Comparison of ENCODE assay signal across 16 cellular contexts in the genomic region with DNA sequence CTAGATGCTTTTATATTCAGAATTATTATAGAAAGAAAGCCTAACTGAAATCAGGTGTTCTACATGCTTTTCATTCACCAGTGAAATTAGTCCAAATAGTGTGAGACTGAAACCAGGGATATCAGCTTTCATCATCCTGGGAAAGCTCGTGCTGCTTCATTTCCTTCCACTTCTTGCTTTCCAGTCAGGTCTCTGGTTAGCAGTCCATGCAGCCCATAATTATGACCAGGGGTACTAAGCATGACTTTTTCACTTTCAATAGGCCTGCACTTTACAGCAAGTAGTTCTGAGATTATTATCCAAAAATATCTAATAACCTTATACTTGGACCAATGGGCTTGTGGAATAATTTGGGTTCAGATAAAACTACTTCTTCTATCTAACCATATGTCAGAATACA.
DNase-seq lines count a peak whose midpoint lies in the region; ATAC-seq, FAIRE-seq and TF ChIP-seq lines count a peak whose summit lies in the region.
"Had no signal": no experiment of that assay in that cellular context is flagged by ENCODE, and none has a peak within 500 bp of the region (broad histone marks: within the 10 kb centered on the region; RNA-seq: fewer than 3 reads in every experiment).

No MANE protein-coding gene starts in this region.

- peak overlapping the region; percentile 56 for H3K27ac ChIP-seq in VCaP

- DNase-seq in GM12892 (ENCODE audit: insufficient read length) (no peak), hepatic stellate cell (ENCODE audit: low spot score) (no peak), foreskin melanocyte (no peak), NCI-H526 treated with DMSO at 0.1 percent for 48 hours (lab: John Stamatoyannopoulos, UW) (no peak), NCI-H345 treated with DMSO at 0.1 percent for 48 hours (lab: John Stamatoyannopoulos, UW; ENCODE audit: unreplicated experiment) (no peak)
- DNase-seq: Calu3; CD4-positive, alpha-beta T cell; DMS79; NCI-H1436; NCI-H2081 treated with DMSO at 0.1 percent for 48 hours; NCI-H345; PC-3 had no signal

- ATAC-seq in GM19351 (IDR thresholded peaks at IDR 0.05; ENCODE audit: unreplicated experiment): peak; percentile 47
- peak; percentile 57 for ATAC-seq in HG02885 (IDR thresholded peaks at IDR 0.05; ENCODE audit: poor library complexity, unreplicated experiment)
- ATAC-seq: PC-3 had no signal

- TF ChIP-seq POLR2A in GM12892 (IDR thresholded peaks at IDR 0.05; ENCODE audit: low read depth, low read length): no peak

- peak; percentile 61 for FAIRE-seq in GM12892 (lab: Jason Lieb, UNC)
- FAIRE-seq: G401.6 had no signal

- TF ChIP-seq CTCF in VCaP (conservative IDR thresholded peaks at IDR 0.05): no peak
